ENCODE assay signal across 9 cellular contexts in the genomic region with DNA sequence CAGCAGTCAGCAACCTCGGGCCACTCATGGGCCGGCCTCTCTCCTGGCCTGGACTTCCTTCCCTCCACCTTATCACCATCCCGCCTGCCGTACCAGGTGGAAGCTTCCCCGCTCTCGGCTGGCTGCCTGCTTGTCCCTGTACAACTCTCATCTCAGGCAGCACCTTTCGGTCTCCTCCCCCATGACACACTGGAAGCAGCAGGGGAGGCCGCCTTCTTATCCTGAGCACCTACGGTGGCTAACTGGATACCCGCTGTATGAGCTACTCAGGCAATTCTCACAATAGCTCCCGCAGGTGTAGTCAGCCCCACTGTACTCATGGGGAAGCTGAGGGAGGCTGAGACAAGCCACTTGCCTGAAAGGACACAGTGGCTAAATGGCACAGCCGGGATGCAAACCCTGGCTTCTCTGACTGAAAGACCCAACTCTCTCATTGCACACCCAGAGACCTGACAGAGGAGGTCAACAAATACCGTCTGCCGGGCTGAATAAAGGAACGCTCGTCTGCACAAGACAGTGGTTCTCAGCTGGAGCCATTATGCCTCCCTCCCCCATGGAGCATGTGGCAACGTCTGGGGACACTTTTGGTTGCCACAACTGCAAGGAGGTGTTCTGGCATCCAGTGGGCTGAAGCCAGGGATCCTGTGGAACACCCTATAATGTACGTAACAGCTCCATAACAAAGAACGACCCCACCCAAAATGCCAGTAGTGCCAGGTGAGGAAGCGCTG. TPM values are rescaled to one million over a fixed set of nuclear protein-coding genes. Genes with fewer than 3 reads are reported as not detected.
DNase-seq lines count a peak whose midpoint lies in the region; ATAC-seq and TF ChIP-seq lines count a peak whose summit lies in the region.
"Had no signal": no experiment of that assay in that cellular context is flagged by ENCODE, and none has a peak within 500 bp of the region (broad histone marks: within the 10 kb centered on the region; RNA-seq: fewer than 3 reads in every experiment).

No MANE protein-coding gene starts in this region.

- H3K36me3 Mint-ChIP-seq in WTC11 (peaks cover 4% of the 10 kb centered on the region; the same call in 1 of the 2 replicates), endothelial cell (ENCODE audit: low read depth, unreplicated experiment) (peaks cover 11% of the 10 kb centered on the region)

- H3K27me3 Mint-ChIP-seq in WTC11 (ENCODE audit: low read depth) (no peaks in the 10 kb centered on the region; the same call in 1 of the 2 replicates), endothelial cell (ENCODE audit: unreplicated experiment) (peaks cover 3% of the 10 kb centered on the region)

- CTCF ChIA-PET in WTC11 (lab: Charles Lee): interaction anchor here (0.5 to 2.1 kb wide), 10 partner anchors 8 to 128 kb away, joined by 3 to 5 read pairs (median 3); a partner anchor contains a TSS

- no peak for TF ChIP-seq CTCF in WTC11 (IDR thresholded peaks at IDR 0.05)
- TF ChIP-seq CTCF in endothelial cell (IDR thresholded peaks at IDR 0.05; ENCODE audit: unreplicated experiment): no peak

- H3K4me3 Mint-ChIP-seq in WTC11: no peak overlapping the region
- H3K4me3 Mint-ChIP-seq in endothelial cell (ENCODE audit: unreplicated experiment): peak overlapping the region; percentile 40

- ATAC-seq in WTC11: peak; percentile 7; the same call in 1 of the 2 replicates
- ATAC-seq in stimulated activated naive CD8-positive, alpha-beta T cell treated with anti-CD3 and anti-CD28 coated beads, Interleukin-15, Interleukin-2, amounts not matched to agents 100 U/mL and 50 U/mL, for 24 hours: no peak
- no peak for ATAC-seq in GM18520 (IDR thresholded peaks at IDR 0.05; ENCODE audit: unreplicated experiment)
- ATAC-seq in HG03439 (IDR thresholded peaks at IDR 0.05; ENCODE audit: unreplicated experiment): no peak

- H3K27ac Mint-ChIP-seq in WTC11: peak overlapping the region; percentile 90
- H3K27ac Mint-ChIP-seq in endothelial cell (ENCODE audit: unreplicated experiment): peak overlapping the region; percentile 93

- H3K4me1 Mint-ChIP-seq in WTC11: peaks cover 36% of the 10 kb centered on the region
- peaks cover 59% of the 10 kb centered on the region for H3K4me1 Mint-ChIP-seq in endothelial cell (ENCODE audit: unreplicated experiment)

- peaks cover 3% of the 10 kb centered on the region; the same call in 1 of the 2 replicates for H3K9me3 Mint-ChIP-seq in WTC11
- no peaks in the 10 kb centered on the region for H3K9me3 Mint-ChIP-seq in endothelial cell (ENCODE audit: unreplicated experiment)

- POLR2A ChIA-PET in WTC11 (lab: Charles Lee): interaction anchor here (0.6 kb wide), 1 partner anchor 21 kb away, joined by 5 read pairs; no protein-coding TSS in a partner anchor

- peak; percentile 48 for DNase-seq in activated CD4-positive, alpha-beta T cell treated with anti-CD3 and anti-CD28 coated beads for 48 hours
- DNase-seq in activated CD4-positive, alpha-beta T cell treated with anti-CD3 and anti-CD28 coated beads for 1 hour: no peak
- DNase-seq in WTC11 (ENCODE audit: low spot score) (no peak), endothelial cell (ENCODE audit: low spot score) (no peak), T1000 (lab: John Stamatoyannopoulos, UW) (no peak)
- DNase-seq in stimulated activated naive CD8-positive, alpha-beta T cell treated with anti-CD3 and anti-CD28 coated beads, Interleukin-15, Interleukin-2, amounts not matched to agents 100 U/mL and 50 U/mL, for 24 hours: peak; percentile 33

TF ChIP-seq in WTC11, 78 proteins besides CTCF, POLR2A, EP300 and RAD21:
- TF ChIP-seq ZNF423 (CRISPR knock-in tag; IDR thresholded peaks at IDR 0.05) (peak; percentile 91), PRRX2 (CRISPR knock-in tag; IDR thresholded peaks at IDR 0.05) (no peak), NFYB (CRISPR knock-in tag; conservative IDR thresholded peaks at IDR 0.05; ENCODE audit: low read depth) (no peak), ZNF219 (CRISPR knock-in tag; IDR thresholded peaks at IDR 0.05; ENCODE audit: borderline replicate concordance) (no peak), FOXP1 (CRISPR knock-in tag; IDR thresholded peaks at IDR 0.05; ENCODE audit: borderline replicate concordance) (no peak), GRHL2 (CRISPR knock-in tag; IDR thresholded peaks at IDR 0.05; ENCODE audit: insufficient replicate concordance, severe bottlenecking) (no peak)
- TF ChIP-seq, protein P1, sequence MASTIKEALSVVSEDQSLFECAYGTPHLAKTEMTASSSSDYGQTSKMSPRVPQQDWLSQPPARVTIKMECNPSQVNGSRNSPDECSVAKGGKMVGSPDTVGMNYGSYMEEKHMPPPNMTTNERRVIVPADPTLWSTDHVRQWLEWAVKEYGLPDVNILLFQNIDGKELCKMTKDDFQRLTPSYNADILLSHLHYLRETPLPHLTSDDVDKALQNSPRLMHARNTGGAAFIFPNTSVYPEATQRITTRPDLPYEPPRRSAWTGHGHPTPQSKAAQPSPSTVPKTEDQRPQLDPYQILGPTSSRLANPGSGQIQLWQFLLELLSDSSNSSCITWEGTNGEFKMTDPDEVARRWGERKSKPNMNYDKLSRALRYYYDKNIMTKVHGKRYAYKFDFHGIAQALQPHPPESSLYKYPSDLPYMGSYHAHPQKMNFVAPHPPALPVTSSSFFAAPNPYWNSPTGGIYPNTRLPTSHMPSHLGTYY (CRISPR knock-in tag; IDR thresholded peaks at IDR 0.05): no peak

RNA-seq across cellular contexts. Expression of a gene that starts 9.6 kb away (rescaled TPM):
- total RNA-seq in WTC11 (2021) (13.1 to 20.5 TPM (median 15.0 TPM) in 3 replicates), endothelial cell (ENCODE audit: unreplicated experiment) (69.3 TPM)

RNA-seq across cellular contexts. Expression of a gene that starts 15.5 kb away (rescaled TPM):
- total RNA-seq in WTC11 (2021) (not detected in 3 replicates), endothelial cell (ENCODE audit: unreplicated experiment) (not detected)
- total RNA-seq: myocyte had no signal

Comparison
In these comparisons a context has a peak if more than half of its experiments do, and no peak if none do; other contexts are left out.
1. DNase-seq: peak in activated CD4-positive, alpha-beta T cell treated with anti-CD3 and anti-CD28 coated beads for 48 hours (single experiment) and stimulated activated naive CD8-positive, alpha-beta T cell treated with anti-CD3 and anti-CD28 coated beads, Interleukin-15, Interleukin-2, amounts not matched to agents 100 U/mL and 50 U/mL, for 24 hours (single experiment); none in activated CD4-positive, alpha-beta T cell treated with anti-CD3 and anti-CD28 coated beads for 1 hour (single experiment), WTC11 (single experiment), endothelial cell (single experiment) and T1000 (single experiment).